7 cellular contexts compared by ENCODE assay signal in genomic region chr12:31251707-31252611, GRCh38.
A peak's percentile ranks its signal among the peaks of the same experiment; 100 is the strongest.
DNase-seq lines count a peak whose midpoint lies in the region; ATAC-seq and TF ChIP-seq lines count a peak whose summit lies in the region.
"Not testable (repeated sequence)": the region's sequence is repeated elsewhere in the genome, so short reads cannot be mapped to it uniquely, and the experiment has no call there.

No MANE protein-coding gene starts in this region.

- H3K27me3 ChIP-seq in HL-60 (ENCODE audit: insufficient read depth, poor library complexity, severe bottlenecking); PC-9 (ENCODE audit: insufficient read depth, low read depth): not testable (repeated sequence)

- not testable (repeated sequence) for H3K4me1 Mint-ChIP-seq in activated CD8-positive, alpha-beta T cell treated with anti-CD3 and anti-CD28 coated beads for 36 hours (ENCODE audit: low read depth); progenitor cell of endocrine pancreas (ENCODE audit: low read depth)

- H3K9me2 ChIP-seq in PC-9 (ENCODE audit: insufficient read depth): not testable (repeated sequence)

- BruUV-seq in PC-9 (replicated peaks; lab: Mats Ljungman, UMichigan): not testable (repeated sequence)

- H2AFZ ChIP-seq in PC-9: not testable (repeated sequence)

- H3K27ac Mint-ChIP-seq in activated CD8-positive, alpha-beta T cell treated with anti-CD3 and anti-CD28 coated beads for 36 hours: peak overlapping the region; percentile 58
- peak overlapping the region; percentile 12 for H3K27ac Mint-ChIP-seq in progenitor cell of endocrine pancreas

- H3K27me3 Mint-ChIP-seq in activated CD8-positive, alpha-beta T cell treated with anti-CD3 and anti-CD28 coated beads for 36 hours; progenitor cell of endocrine pancreas: not testable (repeated sequence)

- H3K27ac ChIP-seq in HL-60 (replicated peaks); PC-9: not testable (repeated sequence)

- H3K36me3 Mint-ChIP-seq in activated CD8-positive, alpha-beta T cell treated with anti-CD3 and anti-CD28 coated beads for 36 hours (ENCODE audit: low read depth); progenitor cell of endocrine pancreas (ENCODE audit: insufficient read depth): not testable (repeated sequence)

- not testable (repeated sequence) for H3K36me3 ChIP-seq in PC-9 (ENCODE audit: low read depth)

- not testable (repeated sequence) for H3K9me3 ChIP-seq in PC-9 (ENCODE audit: insufficient read depth, low read depth)

- H3K4me3 Mint-ChIP-seq in activated CD8-positive, alpha-beta T cell treated with anti-CD3 and anti-CD28 coated beads for 36 hours: peak overlapping the region; percentile 65
- not testable (repeated sequence) for H3K4me3 Mint-ChIP-seq in progenitor cell of endocrine pancreas (ENCODE audit: low read depth)

- H4K20me1 ChIP-seq in PC-9 (ENCODE audit: insufficient read depth): not testable (repeated sequence)

- CTCF ChIA-PET in PC-9 (lab: Charles Lee): interaction anchor here (0.6 to 2.6 kb wide), 5 partner anchors 20 to 401 kb away, joined by 3 to 20 read pairs (median 3); no protein-coding TSS in a partner anchor
- CTCF ChIA-PET in activated CD8-positive, alpha-beta T cell treated with anti-CD3 and anti-CD28 coated beads for 36 hours (lab: Charles Lee): interaction anchor here (0.7 to 3.1 kb wide), 14 partner anchors 8 to 404 kb away, joined by 3 to 40 read pairs (median 4); no protein-coding TSS in a partner anchor

- ATAC-seq in activated CD8-positive, alpha-beta T cell treated with anti-CD3 and anti-CD28 coated beads for 36 hours; Right ventricle myocardium inferior: not testable (repeated sequence)

- not testable (repeated sequence) for H3K9me3 Mint-ChIP-seq in activated CD8-positive, alpha-beta T cell treated with anti-CD3 and anti-CD28 coated beads for 36 hours; progenitor cell of endocrine pancreas (ENCODE audit: low read depth)

- POLR2A ChIA-PET in PC-9 (lab: Charles Lee; ENCODE audit: unreplicated experiment): interaction anchor here (0.6 kb wide), 2 partner anchors 246 to 1115 kb away, joined by 3 read pairs; no protein-coding TSS in a partner anchor
- POLR2A ChIA-PET in activated CD8-positive, alpha-beta T cell treated with anti-CD3 and anti-CD28 coated beads for 36 hours (lab: Charles Lee): not testable (repeated sequence)

- DNase-seq in COLO829 (ENCODE audit: low spot score) (peak; percentile 13), HL-60 (ENCODE audit: low read depth in 1 of 2, low spot score in 1 of 2) (peak in 1 of 2 experiments; percentile 6), cardiac fibroblast (ENCODE audit: low read depth in 2 of 2) (peak; percentile 7 to 25), Right ventricle myocardium inferior (ENCODE audit: missing footprints) (peak; percentile 56)
- not testable (repeated sequence) for DNase-seq in PC-9; progenitor cell of endocrine pancreas (ENCODE audit: low spot score, unreplicated experiment)
- DNase-seq in activated CD8-positive, alpha-beta T cell treated with anti-CD3 and anti-CD28 coated beads for 36 hours: peak; percentile 30

- intact Hi-C loops in PC-9 (cut with micrococcal nuclease; ENCODE audit: unreplicated experiment): loop anchor here (1.0 to 10.0 kb wide), 5 partner anchors 151 to 1113 kb away; partner anchors contain the start of gene RESF1
- intact Hi-C loops in activated CD8-positive, alpha-beta T cell treated with anti-CD3 and anti-CD28 coated beads for 36 hours (cut with micrococcal nuclease): loop anchor here (10.0 kb wide), 1 partner anchor 383 kb away; no protein-coding TSS in a partner anchor
- intact Hi-C loops in Right ventricle myocardium inferior (cut with DNase I): not testable (repeated sequence)

- H3K4me3 ChIP-seq in HL-60 (replicated peaks; ENCODE audit: insufficient read depth, low read length): peak overlapping the region; percentile 29
- H3K4me3 ChIP-seq in PC-9: not testable (repeated sequence)
- H3K4me3 ChIP-seq in cardiac fibroblast (replicated peaks in 1 of 2; ENCODE audit: low read depth in 2 of 2, low read length in 2 of 2): peak overlapping the region; percentile 4 to 15

- H3F3A ChIP-seq in PC-9 (ENCODE audit: insufficient read depth, low read depth): not testable (repeated sequence)

- H3K4me2 ChIP-seq in PC-9: not testable (repeated sequence)

- TF ChIP-seq CTCF in HL-60 (IDR thresholded peaks at IDR 0.05; ENCODE audit: insufficient read depth, low read length); cardiac fibroblast (IDR thresholded peaks at IDR 0.05; ENCODE audit: low read depth, low read length): not testable (repeated sequence)
- TF ChIP-seq CTCF in PC-9 (conservative IDR thresholded peaks at IDR 0.05): peak; percentile 58
- peak; percentile 66 for TF ChIP-seq CTCF in activated CD8-positive, alpha-beta T cell treated with anti-CD3 and anti-CD28 coated beads for 36 hours (IDR thresholded peaks at IDR 0.05)
- TF ChIP-seq CTCF in progenitor cell of endocrine pancreas (IDR thresholded peaks at IDR 0.05; ENCODE audit: unreplicated experiment): peak; percentile 61

- H3K4me1 ChIP-seq in PC-9 (replicated peaks; ENCODE audit: insufficient read depth): not testable (repeated sequence)

- not testable (repeated sequence) for H3K79me2 ChIP-seq in PC-9 (ENCODE audit: low read depth)
